ENCODE assay signal across 8 cellular contexts in the genomic region with DNA sequence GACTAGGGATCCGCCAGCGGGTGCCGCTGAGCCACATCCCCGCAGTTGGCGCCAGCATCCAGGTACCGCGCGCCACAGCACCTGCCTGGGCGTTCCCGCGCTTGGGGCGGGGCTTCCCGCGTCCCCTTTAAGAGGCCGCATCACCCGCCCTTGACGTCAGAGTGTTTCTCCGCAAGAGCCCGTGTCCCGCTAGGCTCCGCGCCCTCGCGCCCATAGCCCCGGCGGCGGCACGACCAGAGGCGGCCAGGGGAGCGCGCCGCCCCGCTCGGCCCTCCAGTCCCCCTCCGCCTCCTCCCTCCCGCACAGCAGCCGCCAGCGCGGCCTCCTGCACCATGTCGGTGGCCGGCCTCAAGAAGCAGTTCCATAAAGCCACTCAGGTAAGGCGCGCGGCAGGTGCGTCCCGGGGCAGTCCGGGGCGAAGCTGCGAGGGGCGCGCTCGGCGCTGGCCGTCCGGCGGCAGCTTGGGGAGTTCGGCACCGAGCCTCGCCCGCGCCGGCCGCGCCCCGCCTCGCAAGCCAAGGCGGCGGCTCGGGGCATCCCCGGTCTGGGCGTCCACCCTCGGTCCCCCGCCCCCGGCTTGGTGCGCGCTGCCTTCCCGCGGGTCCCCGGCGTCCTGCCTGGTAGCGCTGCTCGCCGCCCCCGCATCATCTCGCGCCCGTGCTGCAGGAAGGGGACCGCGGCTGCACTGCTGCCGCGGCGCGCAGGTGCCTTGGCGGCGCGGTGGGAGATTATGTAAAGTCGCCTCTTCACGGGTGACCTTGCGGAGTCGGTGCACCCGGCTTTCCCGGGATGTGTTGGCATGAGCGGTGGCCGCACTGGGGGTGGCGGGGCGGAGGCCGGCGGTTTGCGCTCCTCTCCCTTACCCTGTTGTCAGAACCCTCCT. TPM values are rescaled to one million over a fixed set of nuclear protein-coding genes. Genes with fewer than 3 reads are reported as not detected.
DNase-seq lines count a peak whose midpoint lies in the region; ATAC-seq and TF ChIP-seq lines count a peak whose summit lies in the region.

A gene (plus strand): TSS at position 156 of the 883 bp plus-strand sequence.

- no peak for ATAC-seq in HG03095 (IDR thresholded peaks at IDR 0.05; ENCODE audit: unreplicated experiment)

- DNase-seq in DMS 273 treated with DMSO at 0.1 percent for 48 hours (lab: John Stamatoyannopoulos, UW) (peak; percentile 54), H7 (peak; percentile 91), NCI-H2107 (lab: John Stamatoyannopoulos, UW) (peak; percentile 74), ascending aorta (ENCODE audit: low spot score in 2 of 2) (no peak), iPS DF 19.7 (ENCODE audit: low read depth, low spot score) (peak; percentile 63), sigmoid colon (no peak)
- DNase-seq in stimulated activated naive CD4-positive, alpha-beta T cell treated with Interleukin-2 at 50 U/mL for 16 hours (lab: John Stamatoyannopoulos, UW): no peak

- no peak for TF ChIP-seq CTCF in ascending aorta (IDR thresholded peaks at IDR 0.05)
- no peak for TF ChIP-seq CTCF in sigmoid colon (IDR thresholded peaks at IDR 0.05)

- H3K9me3 ChIP-seq in ascending aorta (no peaks in the 10 kb centered on the region), sigmoid colon (no peaks in the 10 kb centered on the region)

- H3K4me1 ChIP-seq in ascending aorta (peaks cover 2 to 5% of the 10 kb centered on the region in 2 donors), sigmoid colon (peaks cover 0 to 17% (median 14%) of the 10 kb centered on the region in 4 donors)

- intact Hi-C loops in ascending aorta (cut with DNase I) (no loop called here), sigmoid colon (cut with DNase I) (no loop called here)

- H3K27me3 ChIP-seq in H7 (ENCODE audit: control insufficient read depth, insufficient read depth, low read length): peaks cover 45% of the 10 kb centered on the region
- H3K27me3 ChIP-seq in ascending aorta: no peaks in the 10 kb centered on the region
- peaks cover 14 to 49% (median 18%) of the 10 kb centered on the region in 3 donors for H3K27me3 ChIP-seq in sigmoid colon

- no peak within 1 kb of the TSS for H3K27ac ChIP-seq in ascending aorta
- H3K27ac ChIP-seq in sigmoid colon: no peak within 1 kb of the TSS

- no peak for TF ChIP-seq POLR2A in sigmoid colon (IDR thresholded peaks at IDR 0.05)

- H3K4me3 ChIP-seq in H7 (ENCODE audit: insufficient read depth, low read depth, low read length): peak within 1 kb of the TSS; percentile 55
- H3K4me3 ChIP-seq in ascending aorta: peak within 1 kb of the TSS; percentile 60 to 66
- H3K4me3 ChIP-seq in sigmoid colon: peak within 1 kb of the TSS; percentile 14 to 53 (median 45)

- H3K36me3 ChIP-seq in H7 (replicated peaks; ENCODE audit: control insufficient read depth, insufficient read depth, low read length) (no peaks in the 10 kb centered on the region), ascending aorta (no peaks in the 10 kb centered on the region), sigmoid colon (no peaks in the 10 kb centered on the region)

- WGBS in sigmoid colon, 2 donors: 1% methylated on average over 109 of the region's 109 CpGs

- TF ChIP-seq EP300 in sigmoid colon (IDR thresholded peaks at IDR 0.05): no peak

RNA-seq across cellular contexts. Expression of the gene that starts here (rescaled TPM):
- total RNA-seq in H7 (2014; rRNA removed; shearing (Covaris generic)): 0.67 and 0.80 TPM in 2 replicates
- total RNA-seq in ascending aorta (not detected), sigmoid colon (under 1 TPM; 0.55 to 0.82 (median 0.70) TPM)
- under 1 TPM; 0.23 to 0.76 (median 0.60) TPM for polyA plus RNA-seq in sigmoid colon

Comparison
In these comparisons a context has a peak if more than half of its experiments do, and no peak if none do; other contexts are left out.
1. Peak in DNase-seq and H3K4me3 ChIP-seq in H7; RNA of the gene not detected or under 1 TPM.
2. DNase-seq: peak in DMS 273 treated with DMSO at 0.1 percent for 48 hours (single experiment), NCI-H2107 (single experiment) and iPS DF 19.7 (single experiment); none in ascending aorta (0 of 2), sigmoid colon (single experiment) and stimulated activated naive CD4-positive, alpha-beta T cell treated with Interleukin-2 at 50 U/mL for 16 hours (single experiment).
3. Peak in every context shown above with its lines, with median percentiles within 50 percentile points of each other: H3K4me3 ChIP-seq.